23 cellular contexts compared by ENCODE assay signal in genomic region chr10:121312582-121312981, GRCh38.
A peak's percentile ranks its signal among the peaks of the same experiment; 100 is the strongest.
DNase-seq lines count a peak whose midpoint lies in the region; ATAC-seq, FAIRE-seq and TF ChIP-seq lines count a peak whose summit lies in the region.
"Had no signal": no experiment of that assay in that cellular context is flagged by ENCODE, and none has a peak within 500 bp of the region (broad histone marks: within the 10 kb centered on the region; RNA-seq: fewer than 3 reads in every experiment).

No MANE protein-coding gene starts in this region.

- POLR2A ChIA-PET in HEK293 (lab: Yijun Ruan, JAX), result no interaction called here

- no peak overlapping the region for H4K8ac ChIP-seq in neuronal stem cell (ENCODE audit: low read depth, low read length)

- CTCF ChIA-PET in HEK293 (lab: Yijun Ruan, JAX), result interaction anchor here (0.5 kb wide), 1 partner anchor 10 kb away, joined by 3 read pairs; no protein-coding TSS in a partner anchor

- H3K14ac ChIP-seq in neuronal stem cell (ENCODE audit: low read length), result no peak overlapping the region

- ATAC-seq in mucosa of descending colon, result peak; percentile 72
- ATAC-seq: activated CD8-positive, alpha-beta memory T cell treated with anti-CD3 and anti-CD28 coated beads, Interleukin-2, amount 10 ng/mL, durations not matched to agents 7 days and 5 days; activated naive CD4-positive, alpha-beta T cell treated with anti-CD3 and anti-CD28 coated beads, Interleukin-2, amount 50 U/mL, for 72 hours; CD8-positive, alpha-beta T cell; GM12878 had no signal

- H3K36me3 ChIP-seq in HEK293 (ENCODE audit: control insufficient read depth in 2 of 2, insufficient read depth in 1 of 2, low read length in 2 of 2) (no peaks in the 10 kb centered on the region), mucosa of descending colon (ENCODE audit: low read depth) (no peaks in the 10 kb centered on the region), sigmoid colon (no peaks in the 10 kb centered on the region), neuronal stem cell (replicated peaks in 1 of 2; ENCODE audit: control insufficient read depth in 2 of 2, insufficient read depth in 2 of 2, low read length in 2 of 2) (no peaks in the 10 kb centered on the region)
- H3K36me3 ChIP-seq: ascending aorta, neutrophil, tibial artery had no signal

- TF ChIP-seq EP300 in sigmoid colon (IDR thresholded peaks at IDR 0.05), result no peak

- no peak overlapping the region for H2BK12ac ChIP-seq in neuronal stem cell (ENCODE audit: low read length)

- DNase-seq in endothelial cell (ENCODE audit: low spot score) (no peak), mucosa of descending colon (no peak), sigmoid colon (no peak), neuronal stem cell (ENCODE audit: low spot score) (no peak), RCC 7860 (ENCODE audit: low spot score) (no peak), CD1c-positive myeloid dendritic cell (ENCODE audit: extremely low spot score) (no peak), caudate nucleus (lab: John Stamatoyannopoulos, UW) (no peak)
- DNase-seq: activated CD4-positive, alpha-beta T cell treated with anti-CD3 and anti-CD28 coated beads, Interleukin-2, amount 10 ng/mL, durations not matched to agents 24 days and 14 days; activated CD8-positive, alpha-beta memory T cell treated with anti-CD3 and anti-CD28 coated beads, Interleukin-2, amount 10 ng/mL, durations not matched to agents 7 days and 5 days; CD8-positive, alpha-beta T cell; glutamatergic neuron; Kasumi-1; NCI-H187 treated with DMSO at 0.1 percent for 48 hours; stimulated activated CD4-positive, alpha-beta T cell treated with anti-CD3 and anti-CD28 coated beads, Interleukin-12 subunit alpha, Interleukin-12 subunit beta, amount 100 ng/mL, for 4 hours; SW 1271; tibial artery had no signal

- H3K9me3 ChIP-seq in HEK293 (ENCODE audit: control insufficient read depth, insufficient read depth, low read depth, low read length) (no peaks in the 10 kb centered on the region), mucosa of descending colon (no peaks in the 10 kb centered on the region), sigmoid colon (no peaks in the 10 kb centered on the region), neuronal stem cell (replicated peaks in 1 of 2; ENCODE audit: control insufficient read depth in 2 of 2, insufficient read depth in 1 of 2, low read depth in 1 of 2, low read length in 2 of 2) (peaks cover 0 to 2% of the 10 kb centered on the region in 2 donors)
- H3K9me3 ChIP-seq: ascending aorta, neutrophil, tibial artery had no signal

- peaks cover 2% of the 10 kb centered on the region for H3K27me3 Mint-ChIP-seq in endothelial cell (ENCODE audit: unreplicated experiment)
- H3K27me3 Mint-ChIP-seq: activated CD4-positive, alpha-beta T cell treated with anti-CD3 and anti-CD28 coated beads, Interleukin-2, amount 10 ng/mL, durations not matched to agents 24 days and 14 days; activated CD8-positive, alpha-beta memory T cell treated with anti-CD3 and anti-CD28 coated beads, Interleukin-2, amount 10 ng/mL, durations not matched to agents 7 days and 5 days; stimulated activated naive CD8-positive, alpha-beta T cell treated with anti-CD3 and anti-CD28 coated beads, Interleukin-15, Interleukin-2, amounts not matched to agents 100 ng/mL and 50 ng/mL, for 24 hours had no signal

- H3K27me3 ChIP-seq in sigmoid colon (no peaks in the 10 kb centered on the region), neuronal stem cell (ENCODE audit: control insufficient read depth in 3 of 3, insufficient read depth in 3 of 3, low read depth in 1 of 3, low read length in 3 of 3) (peaks cover 0 to 2% (median 0%) of the 10 kb centered on the region in 3 experiments)
- H3K27me3 ChIP-seq: ascending aorta, tibial artery had no signal

- TF ChIP-seq CTCF in HEK293 (tag by site-specific recombination; IDR thresholded peaks at IDR 0.05) (no peak), endothelial cell (IDR thresholded peaks at IDR 0.05; ENCODE audit: unreplicated experiment) (no peak), mucosa of descending colon (IDR thresholded peaks at IDR 0.05) (no peak), sigmoid colon (IDR thresholded peaks at IDR 0.05) (no peak)

- H3K4me2 ChIP-seq in neuronal stem cell (ENCODE audit: insufficient read depth, low read length, poor library complexity, severe bottlenecking), result no peak overlapping the region

- H3K4me3 ChIP-seq in HEK293 (ENCODE audit: low read depth, low read length) (no peak overlapping the region), mucosa of descending colon (no peak overlapping the region), sigmoid colon (no peak overlapping the region), neuronal stem cell (ENCODE audit: low read length in 2 of 2) (no peak overlapping the region)
- H3K4me3 ChIP-seq: ascending aorta, GM12878, tibial artery had no signal

- H3K79me1 ChIP-seq in neuronal stem cell (ENCODE audit: low read depth, low read length), result no peaks in the 10 kb centered on the region

- 13 to 16% methylated on average over 5 of the region's 5 CpGs for WGBS in sigmoid colon, 2 donors
- WGBS in neuronal stem cell (ENCODE audit: extremely low coverage in 2 of 2, insufficient read length in 2 of 2, insufficient replicate concordance in 1 of 2), 2 donors, result no CpG with 5 or more reads among the region's 5 CpGs

- no peak overlapping the region for H2AK5ac ChIP-seq in neuronal stem cell (ENCODE audit: low read depth, low read length)

- no peaks in the 10 kb centered on the region for H3K9me3 Mint-ChIP-seq in endothelial cell (ENCODE audit: unreplicated experiment)
- H3K9me3 Mint-ChIP-seq: activated CD4-positive, alpha-beta T cell treated with anti-CD3 and anti-CD28 coated beads, Interleukin-2, amount 10 ng/mL, durations not matched to agents 24 days and 14 days; CD8-positive, alpha-beta T cell had no signal

- H3K27ac ChIP-seq in HEK293 (ENCODE audit: extremely low read depth, low read depth, low read length) (no peak overlapping the region), sigmoid colon (peak overlapping the region in 3 of 4 donors; percentile 58 to 82 (median 74)), neuronal stem cell (replicated peaks; ENCODE audit: low read length) (no peak overlapping the region), caudate nucleus (ENCODE audit: low read depth, low read length) (no peak overlapping the region)
- H3K27ac ChIP-seq: ascending aorta, neutrophil, tibial artery had no signal

- TF ChIP-seq POLR2A in sigmoid colon (IDR thresholded peaks at IDR 0.05), result no peak

- H2BK5ac ChIP-seq in neuronal stem cell (ENCODE audit: low read length), result no peak overlapping the region

- no peaks in the 10 kb centered on the region for H3K36me3 Mint-ChIP-seq in endothelial cell (ENCODE audit: low read depth, unreplicated experiment)
- H3K36me3 Mint-ChIP-seq: activated CD8-positive, alpha-beta memory T cell treated with anti-CD3 and anti-CD28 coated beads, Interleukin-2, amount 10 ng/mL, durations not matched to agents 7 days and 5 days; activated naive CD4-positive, alpha-beta T cell treated with anti-CD3 and anti-CD28 coated beads, Interleukin-2, amount 50 U/mL, for 72 hours; CD8-positive, alpha-beta T cell had no signal

- no peak overlapping the region for H3K18ac ChIP-seq in neuronal stem cell (ENCODE audit: low read length)

- peak overlapping the region; percentile 81 for H3K27ac Mint-ChIP-seq in endothelial cell (ENCODE audit: unreplicated experiment)
- H3K27ac Mint-ChIP-seq: activated CD4-positive, alpha-beta T cell treated with anti-CD3 and anti-CD28 coated beads, Interleukin-2, amount 10 ng/mL, durations not matched to agents 24 days and 14 days; activated CD8-positive, alpha-beta memory T cell treated with anti-CD3 and anti-CD28 coated beads, Interleukin-2, amount 10 ng/mL, durations not matched to agents 7 days and 5 days; CD8-positive, alpha-beta T cell; stimulated activated naive CD8-positive, alpha-beta T cell treated with anti-CD3 and anti-CD28 coated beads, Interleukin-15, Interleukin-2, amounts not matched to agents 100 ng/mL and 50 ng/mL, for 24 hours had no signal

- H3K4ac ChIP-seq in neuronal stem cell (ENCODE audit: low read length), result no peak overlapping the region

- FAIRE-seq in RCC 7860 (lab: Jason Lieb, UNC), result no peak
- FAIRE-seq: GM12878, TTC549 had no signal

- H2BK120ac ChIP-seq in neuronal stem cell (ENCODE audit: low read depth, low read length), result no peak overlapping the region

- intact Hi-C loops in mucosa of descending colon (cut with DNase I, micrococcal nuclease), result no loop called here
- intact Hi-C loops in sigmoid colon (cut with DNase I), result loop anchor here (5.0 kb wide), 1 partner anchor 115 kb away; no protein-coding TSS in a partner anchor

- no peak overlapping the region for H2AFZ ChIP-seq in neuronal stem cell (ENCODE audit: low read length)

- H4K91ac ChIP-seq in neuronal stem cell (ENCODE audit: low read depth, low read length, poor library complexity), result no peak overlapping the region

- H3K9ac ChIP-seq in neuronal stem cell (ENCODE audit: low read depth, low read length, poor library complexity), result no peak overlapping the region

- no peak overlapping the region for H2BK15ac ChIP-seq in neuronal stem cell (ENCODE audit: low read length)

- H3K4me1 ChIP-seq in HEK293 (ENCODE audit: control insufficient read depth, insufficient read depth, low read length) (peaks cover 14% of the 10 kb centered on the region), mucosa of descending colon (ENCODE audit: low read depth) (peaks cover 2% of the 10 kb centered on the region), sigmoid colon (peaks cover 0 to 56% (median 16%) of the 10 kb centered on the region in 4 donors), neuronal stem cell (ENCODE audit: control insufficient read depth in 2 of 2, insufficient read depth in 1 of 2, low read depth in 1 of 2, low read length in 2 of 2) (peaks cover 6 to 11% of the 10 kb centered on the region in 2 donors)
- H3K4me1 ChIP-seq: ascending aorta had no signal

- no peak overlapping the region for H3K4me3 Mint-ChIP-seq in endothelial cell (ENCODE audit: unreplicated experiment)
- H3K4me3 Mint-ChIP-seq: activated CD4-positive, alpha-beta T cell treated with anti-CD3 and anti-CD28 coated beads, Interleukin-2, amount 10 ng/mL, durations not matched to agents 24 days and 14 days; activated CD8-positive, alpha-beta memory T cell treated with anti-CD3 and anti-CD28 coated beads, Interleukin-2, amount 10 ng/mL, durations not matched to agents 7 days and 5 days; CD8-positive, alpha-beta T cell; stimulated activated naive CD8-positive, alpha-beta T cell treated with anti-CD3 and anti-CD28 coated beads, Interleukin-15, Interleukin-2, amounts not matched to agents 100 ng/mL and 50 ng/mL, for 24 hours had no signal

- H3K4me1 Mint-ChIP-seq in endothelial cell (ENCODE audit: unreplicated experiment), result peaks cover 32% of the 10 kb centered on the region
- H3K4me1 Mint-ChIP-seq: activated CD4-positive, alpha-beta T cell treated with anti-CD3 and anti-CD28 coated beads, Interleukin-2, amount 10 ng/mL, durations not matched to agents 24 days and 14 days; activated CD8-positive, alpha-beta memory T cell treated with anti-CD3 and anti-CD28 coated beads, Interleukin-2, amount 10 ng/mL, durations not matched to agents 7 days and 5 days had no signal

- H3K23ac ChIP-seq in neuronal stem cell (ENCODE audit: low read depth, low read length, poor library complexity), result no peak overlapping the region

TF ChIP-seq in HEK293, 187 proteins besides CTCF, POLR2A, EP300 and RAD21:
- TF ChIP-seq FEZF1 (tag by site-specific recombination; IDR thresholded peaks at IDR 0.05) (0 out of 2 replicates have a peak, but pooled peaks have one; percentile 11), KLF1 (tag by site-specific recombination; IDR thresholded peaks at IDR 0.05) (no peak)

Comparison
In these comparisons a context has a peak if more than half of its experiments do, and no peak if none do; other contexts are left out.
1. H3K27ac ChIP-seq: peak in sigmoid colon (3 of 4); none in HEK293 (single experiment), neuronal stem cell (single experiment) and caudate nucleus (single experiment).